In genomic region chr16:347203-347602, GRCh38 we compare ENCODE assay signal across 15 cellular contexts.
"Had no signal": no experiment of that assay in that cellular context is flagged by ENCODE, and none has a peak within 500 bp of the region (broad histone marks: within the 10 kb centered on the region; RNA-seq: fewer than 3 reads in every experiment).

No MANE protein-coding gene starts in this region.

- DNase-seq: activated CD4-positive, alpha-beta T cell treated with anti-CD3 and anti-CD28 coated beads for 4 hours; activated naive CD4-positive, alpha-beta T cell treated with anti-CD3 and anti-CD28 coated beads for 36 hours; effector CD8-positive, alpha-beta T cell; kidney; left ventricle myocardium superior; stimulated activated CD4-positive, alpha-beta T cell treated with anti-CD3 and anti-CD28 coated beads, Interleukin-4, amount 100 ng/mL, for 1 hour; stimulated activated CD8-positive, alpha-beta memory T cell treated with anti-CD3 and anti-CD28 coated beads, Interleukin-4, amount 100 ng/mL, for 48 hours; SW 1271; T-helper 9 cell; upper lobe of left lung had no signal

- H3K27ac ChIP-seq: coronary artery, gastroesophageal sphincter, upper lobe of left lung had no signal

- H3K4me3 ChIP-seq: coronary artery, gastroesophageal sphincter, upper lobe of left lung had no signal

- FAIRE-seq: kidney had no signal

- H3K4me3 Mint-ChIP-seq: activated naive CD4-positive, alpha-beta T cell treated with anti-CD3 and anti-CD28 coated beads for 36 hours; activated T-helper 1 cell treated with anti-CD3 and anti-CD28 coated beads, Interleukin-12 subunit alpha, Interleukin-12 subunit beta, Interleukin-2, Interleukin-4 antibody, amounts not matched to agents 30 ng/mL and 10 ng/mL and 1 ng/mL, durations not matched to agents 14 hours and 24 hours and 36 hours; mesothelial cell of epicardium; stimulated activated naive CD8-positive, alpha-beta T cell treated with anti-CD3 and anti-CD28 coated beads, Interleukin-15, Interleukin-2, amounts not matched to agents 100 ng/mL and 50 ng/mL, for 24 hours had no signal

- H3K9me3 Mint-ChIP-seq: activated naive CD4-positive, alpha-beta T cell treated with anti-CD3 and anti-CD28 coated beads for 36 hours; activated T-helper 1 cell treated with anti-CD3 and anti-CD28 coated beads, Interleukin-12 subunit alpha, Interleukin-12 subunit beta, Interleukin-2, Interleukin-4 antibody, amounts not matched to agents 30 ng/mL and 10 ng/mL and 1 ng/mL, durations not matched to agents 14 hours and 24 hours and 36 hours; mesothelial cell of epicardium; stimulated activated naive CD8-positive, alpha-beta T cell treated with anti-CD3 and anti-CD28 coated beads, Interleukin-15, Interleukin-2, amounts not matched to agents 100 ng/mL and 50 ng/mL, for 24 hours had no signal

- H3K27ac Mint-ChIP-seq: activated naive CD4-positive, alpha-beta T cell treated with anti-CD3 and anti-CD28 coated beads for 36 hours; activated T-helper 1 cell treated with anti-CD3 and anti-CD28 coated beads, Interleukin-12 subunit alpha, Interleukin-12 subunit beta, Interleukin-2, Interleukin-4 antibody, amounts not matched to agents 30 ng/mL and 10 ng/mL and 1 ng/mL, durations not matched to agents 14 hours and 24 hours and 36 hours; mesothelial cell of epicardium; stimulated activated naive CD8-positive, alpha-beta T cell treated with anti-CD3 and anti-CD28 coated beads, Interleukin-15, Interleukin-2, amounts not matched to agents 100 ng/mL and 50 ng/mL, for 24 hours had no signal

- H3K27me3 ChIP-seq: gastroesophageal sphincter, upper lobe of left lung had no signal

- H3K9me3 ChIP-seq: gastroesophageal sphincter, upper lobe of left lung had no signal

- H3K27me3 Mint-ChIP-seq: stimulated activated naive CD8-positive, alpha-beta T cell treated with anti-CD3 and anti-CD28 coated beads, Interleukin-15, Interleukin-2, amounts not matched to agents 100 ng/mL and 50 ng/mL, for 24 hours had no signal

- ATAC-seq: gastroesophageal sphincter had no signal
